9 cellular contexts compared by ENCODE assay signal in the genomic region with DNA sequence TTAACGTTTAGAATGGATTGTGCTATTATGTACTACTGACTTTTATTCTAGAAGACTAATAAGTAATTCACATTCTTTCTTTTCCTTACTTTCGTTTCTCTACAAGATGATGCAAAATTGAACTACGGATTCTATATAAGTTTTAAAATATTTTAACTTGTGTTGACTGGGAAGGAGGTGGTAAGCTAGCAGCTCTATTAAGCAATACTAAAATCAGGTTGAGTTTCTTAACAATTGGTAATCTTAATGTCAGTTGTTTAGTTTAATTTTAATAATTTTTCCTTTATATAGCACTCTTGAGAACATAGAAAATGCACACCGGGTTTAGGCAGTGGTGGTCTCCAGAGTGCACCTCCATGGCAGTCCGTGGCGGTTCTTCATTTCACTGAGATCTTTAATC. TPM values are rescaled to one million over a fixed set of nuclear protein-coding genes. Genes with fewer than 3 reads are reported as not detected.
DNase-seq lines count a peak whose midpoint lies in the region; ATAC-seq, FAIRE-seq and TF ChIP-seq lines count a peak whose summit lies in the region.
"Had no signal": no experiment of that assay in that cellular context is flagged by ENCODE, and none has a peak within 500 bp of the region (broad histone marks: within the 10 kb centered on the region; RNA-seq: fewer than 3 reads in every experiment).

No MANE protein-coding gene starts in this region.

- H3K36me3 ChIP-seq in ES-I3 (ENCODE audit: insufficient read depth, low read length) (no peaks in the 10 kb centered on the region), Peyer's patch (no peaks in the 10 kb centered on the region), endothelial cell of umbilical vein (ENCODE audit: control insufficient read depth in 2 of 2, extremely low read depth in 1 of 2, insufficient read depth in 2 of 2, low read length in 2 of 2) (no peaks in the 10 kb centered on the region)

- H3K9ac ChIP-seq in ES-I3 (ENCODE audit: low read depth, low read length) (peak overlapping the region; percentile 86; the same call in 1 of the 2 replicates), endothelial cell of umbilical vein (replicated peaks; ENCODE audit: extremely low read depth, insufficient read depth, low read length) (peak overlapping the region; percentile 81)

- H3K9me3 Mint-ChIP-seq in progenitor cell of endocrine pancreas (ENCODE audit: low read depth): no peaks in the 10 kb centered on the region

- H3K4me3 ChIP-seq in Peyer's patch: peak overlapping the region; percentile 88 to 93 (median 91)
- H3K4me3 ChIP-seq in endothelial cell of umbilical vein (replicated peaks in 1 of 3; ENCODE audit: insufficient read depth in 1 of 3, low read depth in 1 of 3, low read length in 3 of 3): peak overlapping the region; percentile 63 to 98 (median 92)

- peak overlapping the region; percentile 98 for H3K4me3 Mint-ChIP-seq in progenitor cell of endocrine pancreas (ENCODE audit: low read depth)

- H4K20me1 ChIP-seq in endothelial cell of umbilical vein (replicated peaks; ENCODE audit: control insufficient read depth, extremely low read depth, insufficient read depth, low read length): peaks cover 17% of the 10 kb centered on the region

- H3K9me1 ChIP-seq in endothelial cell of umbilical vein (replicated peaks; ENCODE audit: control insufficient read depth, extremely low read depth, insufficient read depth, low read length): no peaks in the 10 kb centered on the region

- BruUV-seq in endothelial cell of umbilical vein (replicated peaks; lab: Mats Ljungman, UMichigan): no TSS peak

- H3K9me3 ChIP-seq in ES-I3 (ENCODE audit: control insufficient read depth, insufficient read depth, low read length) (no peaks in the 10 kb centered on the region), Peyer's patch (no peaks in the 10 kb centered on the region), endothelial cell of umbilical vein (replicated peaks; ENCODE audit: control insufficient read depth, insufficient read depth, low read length) (no peaks in the 10 kb centered on the region)

- H3K27me3 Mint-ChIP-seq in progenitor cell of endocrine pancreas: no peaks in the 10 kb centered on the region

- peaks cover 35% of the 10 kb centered on the region for H3K4me1 Mint-ChIP-seq in progenitor cell of endocrine pancreas (ENCODE audit: low read depth)

- H3K27me3 ChIP-seq in Peyer's patch (no peaks in the 10 kb centered on the region), endothelial cell of umbilical vein (ENCODE audit: control insufficient read depth in 2 of 2, insufficient read depth in 2 of 2, low read length in 2 of 2) (no peaks in the 10 kb centered on the region)

- dilution Hi-C loops in endothelial cell of umbilical vein (cut with MboI; ENCODE audit: extremely low pct_ligation_motif_present, low sequenced_read_pairs): no loop called here

- H3K4me2 ChIP-seq in endothelial cell of umbilical vein (ENCODE audit: insufficient read depth, low read length): peak overlapping the region; percentile 98

- ATAC-seq in GM19351 (IDR thresholded peaks at IDR 0.05; ENCODE audit: unreplicated experiment): no peak

- H2AFZ ChIP-seq in endothelial cell of umbilical vein (ENCODE audit: low read depth, low read length): no peak overlapping the region

- no peaks in the 10 kb centered on the region for H3K36me3 Mint-ChIP-seq in progenitor cell of endocrine pancreas (ENCODE audit: insufficient read depth)

- peaks cover 59% of the 10 kb centered on the region for H3K79me2 ChIP-seq in endothelial cell of umbilical vein (ENCODE audit: control insufficient read depth, insufficient read depth, low read length)

- TF ChIP-seq CTCF in Peyer's patch (IDR thresholded peaks at IDR 0.05) (no peak), endothelial cell of umbilical vein (IDR thresholded peaks at IDR 0.05; ENCODE audit: extremely low read depth in 1 of 2, insufficient read depth in 1 of 2, low read depth in 1 of 2, low read length in 2 of 2) (no peak), progenitor cell of endocrine pancreas (IDR thresholded peaks at IDR 0.05; ENCODE audit: unreplicated experiment) (no peak)

- H3K27ac ChIP-seq in Peyer's patch: no peak overlapping the region
- no peak overlapping the region for H3K27ac ChIP-seq in endothelial cell of umbilical vein (ENCODE audit: insufficient read depth, low read depth, low read length)

- CTCF ChIA-PET in endothelial cell of umbilical vein (lab: Charles Lee): interaction anchor here (0.9 to 2.1 kb wide), 6 partner anchors 10 to 176 kb away, joined by 3 to 9 read pairs (median 5); no protein-coding TSS in a partner anchor

- no peak for DNase-seq in Peyer's patch
- DNase-seq in endothelial cell of umbilical vein (ENCODE audit: low read depth, low spot score): no peak
- no peak for DNase-seq in progenitor cell of endocrine pancreas (ENCODE audit: low spot score, unreplicated experiment)
- DNase-seq in NCI-H1930 (lab: John Stamatoyannopoulos, UW): no peak
- DNase-seq in head of caudate nucleus: no peak
- no peak for DNase-seq in KBM-7
- DNase-seq: midbrain had no signal

- H3K27ac Mint-ChIP-seq in progenitor cell of endocrine pancreas: no peak overlapping the region

- intact Hi-C loops in endothelial cell of umbilical vein (cut with micrococcal nuclease) (no loop called here), head of caudate nucleus (cut with DNase I) (no loop called here)

- TF ChIP-seq POLR2A in Peyer's patch (IDR thresholded peaks at IDR 0.05): no peak
- TF ChIP-seq POLR2A in endothelial cell of umbilical vein (IDR thresholded peaks at IDR 0.05; ENCODE audit: low read depth, low read length): no peak

- H3K4me1 ChIP-seq in ES-I3 (ENCODE audit: insufficient read depth, low read length) (peaks cover 37% of the 10 kb centered on the region), Peyer's patch (peaks cover 0 to 13% (median 0%) of the 10 kb centered on the region in 4 donors), endothelial cell of umbilical vein (ENCODE audit: control insufficient read depth, extremely low read depth, insufficient read depth, low read length) (peaks cover 13% of the 10 kb centered on the region)

- POLR2A ChIA-PET in endothelial cell of umbilical vein (lab: Charles Lee): no interaction called here

- no peak for FAIRE-seq in endothelial cell of umbilical vein (lab: Jason Lieb, UNC)

- in situ Hi-C loops in KBM-7 (cut with MboI; ENCODE audit: low pct_unique_long_range_greater_than_20kb, low sequenced_read_pairs): no loop called here

TF ChIP-seq in endothelial cell of umbilical vein, 7 proteins besides CTCF, POLR2A, EP300 and RAD21:
- no peak for TF ChIP-seq POLR2AphosphoS5 (IDR thresholded peaks at IDR 0.05; ENCODE audit: insufficient read depth, low read depth, low read length)
- no peak for TF ChIP-seq JUN (IDR thresholded peaks at IDR 0.05; ENCODE audit: borderline replicate concordance, insufficient read depth, insufficient read length, low read depth)
- TF ChIP-seq FOS (IDR thresholded peaks at IDR 0.05; ENCODE audit: borderline replicate concordance, insufficient read depth, low read length): no peak
- TF ChIP-seq EZH2 (IDR thresholded peaks at IDR 0.05; ENCODE audit: borderline replicate concordance, low read depth, low read length, severe bottlenecking): no peak
- TF ChIP-seq MYC (IDR thresholded peaks at IDR 0.05; ENCODE audit: low read depth, low read length): no peak
- no peak for TF ChIP-seq GATA2 (IDR thresholded peaks at IDR 0.05; ENCODE audit: insufficient read depth, insufficient read length, low read depth, low read length)
- TF ChIP-seq, protein P1, sequence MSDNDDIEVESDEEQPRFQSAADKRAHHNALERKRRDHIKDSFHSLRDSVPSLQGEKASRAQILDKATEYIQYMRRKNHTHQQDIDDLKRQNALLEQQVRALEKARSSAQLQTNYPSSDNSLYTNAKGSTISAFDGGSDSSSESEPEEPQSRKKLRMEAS (IDR thresholded peaks at IDR 0.05; ENCODE audit: insufficient read depth, insufficient read length): no peak
TF ChIP-seq in endothelial cell of umbilical vein: peak in this region for 0.

RNA-seq across cellular contexts. Expression of a gene that starts 1.3 kb away (rescaled TPM):
- total RNA-seq in Peyer's patch (10 to 100 TPM; 15.1 to 35.5 (median 17.0) TPM), endothelial cell of umbilical vein (9.0 and 9.3 TPM in 2 replicates), progenitor cell of endocrine pancreas (16.6 and 17.3 TPM in 2 replicates)
- 3.6 and 4.4 TPM in 2 replicates for polyA plus RNA-seq in endothelial cell of umbilical vein
- 4.6 and 4.9 TPM in 2 replicates for polyA plus RNA-seq in endothelial cell of umbilical vein (2011; cell fraction: cytosol; rRNA removed)
- 5.0 and 5.3 TPM in 2 replicates for polyA plus RNA-seq in endothelial cell of umbilical vein (2011; cell fraction: nucleus; rRNA removed)
- polyA plus RNA-seq in endothelial cell of umbilical vein (2012): 6.1 and 7.5 TPM in 2 replicates
- 13.8 and 14.9 TPM in 2 replicates for polyA minus RNA-seq in endothelial cell of umbilical vein
- 8.1 TPM for polyA minus RNA-seq in endothelial cell of umbilical vein (2011; cell fraction: cytosol; rRNA and poly(A)+ RNA removed)
- 10.9 and 14.4 TPM in 2 replicates for polyA minus RNA-seq in endothelial cell of umbilical vein (2011; cell fraction: nucleus; rRNA and poly(A)+ RNA removed)
